21 cellular contexts compared by ENCODE assay signal in genomic region chrX:69396916-69397315, GRCh38.
DNase-seq lines count a peak whose midpoint lies in the region; ATAC-seq and TF ChIP-seq lines count a peak whose summit lies in the region.
"Had no signal": no experiment of that assay in that cellular context is flagged by ENCODE, and none has a peak within 500 bp of the region (broad histone marks: within the 10 kb centered on the region; RNA-seq: fewer than 3 reads in every experiment).

No MANE protein-coding gene starts in this region.

- H2BK5ac ChIP-seq in H9 (ENCODE audit: insufficient read length, low read length): no peak overlapping the region

- H3K4me1 ChIP-seq in H9 (ENCODE audit: insufficient read depth, low read length): no peaks in the 10 kb centered on the region
- H3K4me1 ChIP-seq: A549 had no signal

- no peak overlapping the region for H2BK15ac ChIP-seq in H9 (ENCODE audit: low read depth, low read length)

- H3K9me3 Mint-ChIP-seq in H9 (peaks cover 74 to 85% of the 10 kb centered on the region in 2 experiments), osteocyte (ENCODE audit: unreplicated experiment) (peaks cover 5% of the 10 kb centered on the region)

- H3K9me3 ChIP-seq in H9 (ENCODE audit: control insufficient read depth, low read depth, low read length): peaks cover 16% of the 10 kb centered on the region
- H3K9me3 ChIP-seq: A549 had no signal

- no peak for ATAC-seq in GM18873 (IDR thresholded peaks at IDR 0.05; ENCODE audit: low FRiP score, unreplicated experiment)
- ATAC-seq: A549, GM12878, PC-3 had no signal

- no peaks in the 10 kb centered on the region for H3K79me1 ChIP-seq in H9 (ENCODE audit: insufficient read depth, low read depth, low read length, poor library complexity, severe bottlenecking)

- H3K4me3 Mint-ChIP-seq in H9: no peak overlapping the region
- no peak overlapping the region for H3K4me3 Mint-ChIP-seq in osteocyte (ENCODE audit: unreplicated experiment)
- H3K4me3 Mint-ChIP-seq: CD4-positive, CD25-positive, alpha-beta regulatory T cell; IgD-negative memory B cell had no signal

- H3K27ac ChIP-seq in H9 (ENCODE audit: insufficient read length, low read depth, low read length): no peak overlapping the region
- H3K27ac ChIP-seq: A549 had no signal

- no peak overlapping the region for H3K14ac ChIP-seq in H9 (ENCODE audit: insufficient read depth, low read length)

- WGBS in H9 (ENCODE audit: extremely low coverage, insufficient read length, low lambda C conversion rate): no CpG with 5 or more reads among the region's 4 CpGs

- no peaks in the 10 kb centered on the region for H3K79me2 ChIP-seq in H9 (ENCODE audit: insufficient read depth, low read length)

- DNase-seq in H9 (peak; percentile 34), ecto neural progenitor cell (ENCODE audit: low spot score) (peak; percentile 76), iPS-NIHi11 (ENCODE audit: low spot score) (peak; percentile 35), osteocyte (ENCODE audit: extremely low spot score, unreplicated experiment) (peak; percentile 54), LoVo (ENCODE audit: low spot score) (no peak), kidney glomerular epithelial cell (lab: John Stamatoyannopoulos, UW) (no peak)
- DNase-seq: CD4-positive, CD25-positive, alpha-beta regulatory T cell; DMS79; GOT3; MV-4-11; NCI-H1105 treated with DMSO at 0.1 percent for 48 hours; NCI-H1694; NCI-H2081; NCI-H446; NCI-H526 treated with DMSO at 0.1 percent for 48 hours; PC-3; Right ventricle myocardium superior had no signal

- H3K36me3 Mint-ChIP-seq in H9 (ENCODE audit: insufficient read depth in 1 of 3, low read depth in 3 of 3) (peaks cover 0 to 6% (median 5%) of the 10 kb centered on the region in 3 experiments; a peak in 5 of 7 replicates), osteocyte (ENCODE audit: unreplicated experiment) (no peaks in the 10 kb centered on the region)
- H3K36me3 Mint-ChIP-seq: CD4-positive, CD25-positive, alpha-beta regulatory T cell; IgD-negative memory B cell had no signal

- no peak overlapping the region for H3K18ac ChIP-seq in H9 (ENCODE audit: insufficient read length, low read depth, low read length)

- no peak overlapping the region for H2AFZ ChIP-seq in H9 (ENCODE audit: low read length)

- H3K23ac ChIP-seq in H9 (ENCODE audit: insufficient read length, low read depth, low read length): no peak overlapping the region

- no peak overlapping the region for H3K4me2 ChIP-seq in H9 (ENCODE audit: insufficient read depth, insufficient read length, low read length)
- H3K4me2 ChIP-seq: A549 had no signal

- no peak overlapping the region for H2BK12ac ChIP-seq in H9 (ENCODE audit: insufficient read length, low read depth, low read length)

- H3K56ac ChIP-seq in H9 (ENCODE audit: insufficient read length, low read depth, low read length): no peak overlapping the region

- peak overlapping the region; percentile 3 to 90 (median 56); a peak in 4 of 7 replicates for H3K27ac Mint-ChIP-seq in H9
- H3K27ac Mint-ChIP-seq in osteocyte (ENCODE audit: unreplicated experiment): no peak overlapping the region
- H3K27ac Mint-ChIP-seq: CD4-positive, CD25-positive, alpha-beta regulatory T cell; IgD-negative memory B cell had no signal

- H2BK120ac ChIP-seq in H9 (ENCODE audit: low read depth, low read length, poor library complexity, severe bottlenecking): no peak overlapping the region

- H3K4me1 Mint-ChIP-seq in H9 (peaks cover 23 to 25% of the 10 kb centered on the region in 2 experiments), osteocyte (ENCODE audit: unreplicated experiment) (no peaks in the 10 kb centered on the region)
- H3K4me1 Mint-ChIP-seq: CD4-positive, CD25-positive, alpha-beta regulatory T cell; IgD-negative memory B cell had no signal

- H4K91ac ChIP-seq in H9 (ENCODE audit: insufficient read length, low read depth, low read length): no peak overlapping the region

- no peak for TF ChIP-seq CTCF in H9 (conservative IDR thresholded peaks at IDR 0.05)
- TF ChIP-seq CTCF in osteocyte (IDR thresholded peaks at IDR 0.05): no peak

- no peak overlapping the region for H2AK5ac ChIP-seq in H9 (ENCODE audit: insufficient read length, low read length)

- no peaks in the 10 kb centered on the region for H3K27me3 ChIP-seq in H9 (ENCODE audit: insufficient read depth, low read length)

- no peak overlapping the region for H3K4ac ChIP-seq in H9 (ENCODE audit: low read depth, low read length)

- no peak overlapping the region for H2BK20ac ChIP-seq in H9 (ENCODE audit: low read depth, low read length, poor library complexity, severe bottlenecking)

- H3K9ac ChIP-seq in H9 (ENCODE audit: extremely low read depth, insufficient read length, low read length): no peak overlapping the region

- H3T11ph ChIP-seq in H9 (ENCODE audit: low read length): no peak overlapping the region

- no peaks in the 10 kb centered on the region for H3K23me2 ChIP-seq in H9 (ENCODE audit: insufficient read length, low read depth, low read length, poor library complexity, severe bottlenecking)

- H3K27me3 Mint-ChIP-seq in H9 (ENCODE audit: low read depth) (peaks cover 56% of the 10 kb centered on the region), osteocyte (ENCODE audit: unreplicated experiment) (no peaks in the 10 kb centered on the region)
- H3K27me3 Mint-ChIP-seq: CD4-positive, CD25-positive, alpha-beta regulatory T cell had no signal

- H4K5ac ChIP-seq in H9 (ENCODE audit: insufficient read length, low read depth, low read length): no peak overlapping the region

- no peak overlapping the region for H4K8ac ChIP-seq in H9 (replicated peaks; ENCODE audit: insufficient read length, low read depth, low read length)

- H4K20me1 ChIP-seq in H9 (ENCODE audit: control insufficient read depth, insufficient read depth, insufficient read length): no peaks in the 10 kb centered on the region

Comparison
In these comparisons a context has a peak if more than half of its experiments do, and no peak if none do; other contexts are left out.
1. DNase-seq: peak in H9 (single experiment), ecto neural progenitor cell (single experiment), iPS-NIHi11 (single experiment) and osteocyte (single experiment); none in LoVo (single experiment) and kidney glomerular epithelial cell (single experiment).